1 cellular context compared by ENCODE assay signal in the genomic region with DNA sequence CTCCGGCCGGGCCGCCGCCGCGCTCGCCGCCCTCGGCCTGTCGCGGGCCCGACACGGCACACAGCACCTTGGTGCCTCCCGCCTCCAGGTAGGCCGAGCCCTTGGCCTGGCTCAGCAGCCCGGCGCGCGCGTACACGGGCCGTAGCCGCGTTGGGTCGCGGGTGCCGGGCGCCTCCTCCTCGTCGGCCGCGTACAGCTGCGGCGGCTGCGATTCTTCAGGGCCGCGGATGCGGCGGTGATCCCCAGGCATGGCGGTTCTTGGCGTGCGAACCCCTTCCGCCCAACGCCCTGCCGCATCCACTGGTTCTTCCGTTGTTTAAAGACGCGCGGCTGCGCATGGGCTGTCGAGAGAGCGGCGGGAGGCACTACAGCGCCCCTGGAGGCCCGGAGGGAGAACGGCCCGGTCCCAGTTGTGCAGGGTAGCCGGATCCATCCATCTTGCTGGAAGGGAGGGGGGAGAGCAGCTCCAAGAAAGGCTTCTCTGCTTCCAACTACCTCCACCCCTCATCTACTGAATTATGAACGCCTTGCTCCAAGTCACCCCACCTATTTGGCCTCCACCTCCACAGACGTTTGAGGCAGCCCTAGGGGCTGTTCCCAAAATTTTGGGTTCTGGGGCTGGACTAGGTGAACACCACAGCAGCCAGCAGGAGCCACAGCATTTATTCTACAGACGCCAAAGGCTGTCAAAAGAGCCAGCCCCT.
TF ChIP-seq lines count a peak whose summit lies in the region.

A gene (minus strand): TSS at position 290 of the 704 bp plus-strand sequence. CDS start 40 bp downstream, at position 250.

TF ChIP-seq in K562, 482 proteins besides CTCF, POLR2A, EP300 and RAD21 (continued from another document and continues in another):
- TF ChIP-seq TSC22D4 (tag; IDR thresholded peaks at IDR 0.05): no peak
- TF ChIP-seq, protein P1, sequence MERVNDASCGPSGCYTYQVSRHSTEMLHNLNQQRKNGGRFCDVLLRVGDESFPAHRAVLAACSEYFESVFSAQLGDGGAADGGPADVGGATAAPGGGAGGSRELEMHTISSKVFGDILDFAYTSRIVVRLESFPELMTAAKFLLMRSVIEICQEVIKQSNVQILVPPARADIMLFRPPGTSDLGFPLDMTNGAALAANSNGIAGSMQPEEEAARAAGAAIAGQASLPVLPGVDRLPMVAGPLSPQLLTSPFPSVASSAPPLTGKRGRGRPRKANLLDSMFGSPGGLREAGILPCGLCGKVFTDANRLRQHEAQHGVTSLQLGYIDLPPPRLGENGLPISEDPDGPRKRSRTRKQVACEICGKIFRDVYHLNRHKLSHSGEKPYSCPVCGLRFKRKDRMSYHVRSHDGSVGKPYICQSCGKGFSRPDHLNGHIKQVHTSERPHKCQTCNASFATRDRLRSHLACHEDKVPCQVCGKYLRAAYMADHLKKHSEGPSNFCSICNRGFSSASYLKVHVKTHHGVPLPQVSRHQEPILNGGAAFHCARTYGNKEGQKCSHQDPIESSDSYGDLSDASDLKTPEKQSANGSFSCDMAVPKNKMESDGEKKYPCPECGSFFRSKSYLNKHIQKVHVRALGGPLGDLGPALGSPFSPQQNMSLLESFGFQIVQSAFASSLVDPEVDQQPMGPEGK (CRISPR knock-in tag; IDR thresholded peaks at IDR 0.05; ENCODE audit: borderline replicate concordance): 0 out of 2 replicates have a peak, but pooled peaks have one; percentile 71
- TF ChIP-seq, protein P2, sequence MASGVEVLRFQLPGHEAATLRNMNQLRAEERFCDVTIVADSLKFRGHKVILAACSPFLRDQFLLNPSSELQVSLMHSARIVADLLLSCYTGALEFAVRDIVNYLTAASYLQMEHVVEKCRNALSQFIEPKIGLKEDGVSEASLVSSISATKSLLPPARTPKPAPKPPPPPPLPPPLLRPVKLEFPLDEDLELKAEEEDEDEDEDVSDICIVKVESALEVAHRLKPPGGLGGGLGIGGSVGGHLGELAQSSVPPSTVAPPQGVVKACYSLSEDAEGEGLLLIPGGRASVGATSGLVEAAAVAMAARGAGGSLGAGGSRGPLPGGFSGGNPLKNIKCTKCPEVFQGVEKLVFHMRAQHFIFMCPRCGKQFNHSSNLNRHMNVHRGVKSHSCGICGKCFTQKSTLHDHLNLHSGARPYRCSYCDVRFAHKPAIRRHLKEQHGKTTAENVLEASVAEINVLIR (CRISPR knock-in tag; IDR thresholded peaks at IDR 0.05): 0 out of 2 replicates have a peak, but pooled peaks have one; percentile 9
- peak; percentile 68 for TF ChIP-seq L3MBTL2 (IDR thresholded peaks at IDR 0.05)
- peak; percentile 91 for TF ChIP-seq FIP1L1 (IDR thresholded peaks at IDR 0.05; ENCODE audit: low read depth, low read length, poor library complexity, severe bottlenecking)
- TF ChIP-seq GABPA (tag; conservative IDR thresholded peaks at IDR 0.05; ENCODE audit: low read depth): peak; percentile 90
- TF ChIP-seq PHTF2 (CRISPR knock-in tag; IDR thresholded peaks at IDR 0.05): peak; percentile 85; the same call in 1 of the 2 replicates
- TF ChIP-seq, protein P3, sequence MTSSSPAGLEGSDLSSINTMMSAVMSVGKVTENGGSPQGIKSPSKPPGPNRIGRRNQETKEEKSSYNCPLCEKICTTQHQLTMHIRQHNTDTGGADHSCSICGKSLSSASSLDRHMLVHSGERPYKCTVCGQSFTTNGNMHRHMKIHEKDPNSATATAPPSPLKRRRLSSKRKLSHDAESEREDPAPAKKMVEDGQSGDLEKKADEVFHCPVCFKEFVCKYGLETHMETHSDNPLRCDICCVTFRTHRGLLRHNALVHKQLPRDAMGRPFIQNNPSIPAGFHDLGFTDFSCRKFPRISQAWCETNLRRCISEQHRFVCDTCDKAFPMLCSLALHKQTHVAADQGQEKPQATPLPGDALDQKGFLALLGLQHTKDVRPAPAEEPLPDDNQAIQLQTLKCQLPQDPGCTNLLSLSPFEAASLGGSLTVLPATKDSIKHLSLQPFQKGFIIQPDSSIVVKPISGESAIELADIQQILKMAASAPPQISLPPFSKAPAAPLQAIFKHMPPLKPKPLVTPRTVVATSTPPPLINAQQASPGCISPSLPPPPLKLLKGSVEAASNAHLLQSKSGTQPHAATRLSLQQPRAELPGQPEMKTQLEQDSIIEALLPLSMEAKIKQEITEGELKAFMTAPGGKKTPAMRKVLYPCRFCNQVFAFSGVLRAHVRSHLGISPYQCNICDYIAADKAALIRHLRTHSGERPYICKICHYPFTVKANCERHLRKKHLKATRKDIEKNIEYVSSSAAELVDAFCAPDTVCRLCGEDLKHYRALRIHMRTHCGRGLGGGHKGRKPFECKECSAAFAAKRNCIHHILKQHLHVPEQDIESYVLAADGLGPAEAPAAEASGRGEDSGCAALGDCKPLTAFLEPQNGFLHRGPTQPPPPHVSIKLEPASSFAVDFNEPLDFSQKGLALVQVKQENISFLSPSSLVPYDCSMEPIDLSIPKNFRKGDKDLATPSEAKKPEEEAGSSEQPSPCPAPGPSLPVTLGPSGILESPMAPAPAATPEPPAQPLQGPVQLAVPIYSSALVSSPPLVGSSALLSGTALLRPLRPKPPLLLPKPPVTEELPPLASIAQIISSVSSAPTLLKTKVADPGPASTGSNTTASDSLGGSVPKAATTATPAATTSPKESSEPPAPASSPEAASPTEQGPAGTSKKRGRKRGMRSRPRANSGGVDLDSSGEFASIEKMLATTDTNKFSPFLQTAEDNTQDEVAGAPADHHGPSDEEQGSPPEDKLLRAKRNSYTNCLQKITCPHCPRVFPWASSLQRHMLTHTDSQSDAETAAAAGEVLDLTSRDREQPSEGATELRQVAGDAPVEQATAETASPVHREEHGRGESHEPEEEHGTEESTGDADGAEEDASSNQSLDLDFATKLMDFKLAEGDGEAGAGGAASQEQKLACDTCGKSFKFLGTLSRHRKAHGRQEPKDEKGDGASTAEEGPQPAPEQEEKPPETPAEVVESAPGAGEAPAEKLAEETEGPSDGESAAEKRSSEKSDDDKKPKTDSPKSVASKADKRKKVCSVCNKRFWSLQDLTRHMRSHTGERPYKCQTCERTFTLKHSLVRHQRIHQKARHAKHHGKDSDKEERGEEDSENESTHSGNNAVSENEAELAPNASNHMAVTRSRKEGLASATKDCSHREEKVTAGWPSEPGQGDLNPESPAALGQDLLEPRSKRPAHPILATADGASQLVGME (CRISPR knock-in tag; IDR thresholded peaks at IDR 0.05): peak; percentile 90
- TF ChIP-seq NR2C1 (IDR thresholded peaks at IDR 0.05): no peak
- 0 out of 2 replicates have a peak, but pooled peaks have one; percentile 15 for TF ChIP-seq NR2C1 (tag; IDR thresholded peaks at IDR 0.05)
- TF ChIP-seq, protein P4, sequence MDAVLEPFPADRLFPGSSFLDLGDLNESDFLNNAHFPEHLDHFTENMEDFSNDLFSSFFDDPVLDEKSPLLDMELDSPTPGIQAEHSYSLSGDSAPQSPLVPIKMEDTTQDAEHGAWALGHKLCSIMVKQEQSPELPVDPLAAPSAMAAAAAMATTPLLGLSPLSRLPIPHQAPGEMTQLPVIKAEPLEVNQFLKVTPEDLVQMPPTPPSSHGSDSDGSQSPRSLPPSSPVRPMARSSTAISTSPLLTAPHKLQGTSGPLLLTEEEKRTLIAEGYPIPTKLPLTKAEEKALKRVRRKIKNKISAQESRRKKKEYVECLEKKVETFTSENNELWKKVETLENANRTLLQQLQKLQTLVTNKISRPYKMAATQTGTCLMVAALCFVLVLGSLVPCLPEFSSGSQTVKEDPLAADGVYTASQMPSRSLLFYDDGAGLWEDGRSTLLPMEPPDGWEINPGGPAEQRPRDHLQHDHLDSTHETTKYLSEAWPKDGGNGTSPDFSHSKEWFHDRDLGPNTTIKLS (IDR thresholded peaks at IDR 0.05; ENCODE audit: borderline replicate concordance, low read depth): 0 out of 2 replicates have a peak, but pooled peaks have one; percentile 23
- no peak for TF ChIP-seq KDM1A (IDR thresholded peaks at IDR 0.05)
- peak; percentile 88 for TF ChIP-seq PML (IDR thresholded peaks at IDR 0.05; ENCODE audit: low read length)
- TF ChIP-seq, protein P5, sequence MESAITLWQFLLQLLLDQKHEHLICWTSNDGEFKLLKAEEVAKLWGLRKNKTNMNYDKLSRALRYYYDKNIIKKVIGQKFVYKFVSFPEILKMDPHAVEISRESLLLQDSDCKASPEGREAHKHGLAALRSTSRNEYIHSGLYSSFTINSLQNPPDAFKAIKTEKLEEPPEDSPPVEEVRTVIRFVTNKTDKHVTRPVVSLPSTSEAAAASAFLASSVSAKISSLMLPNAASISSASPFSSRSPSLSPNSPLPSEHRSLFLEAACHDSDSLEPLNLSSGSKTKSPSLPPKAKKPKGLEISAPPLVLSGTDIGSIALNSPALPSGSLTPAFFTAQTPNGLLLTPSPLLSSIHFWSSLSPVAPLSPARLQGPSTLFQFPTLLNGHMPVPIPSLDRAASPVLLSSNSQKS (CRISPR knock-in tag; IDR thresholded peaks at IDR 0.05): no peak
- TF ChIP-seq, protein P6, sequence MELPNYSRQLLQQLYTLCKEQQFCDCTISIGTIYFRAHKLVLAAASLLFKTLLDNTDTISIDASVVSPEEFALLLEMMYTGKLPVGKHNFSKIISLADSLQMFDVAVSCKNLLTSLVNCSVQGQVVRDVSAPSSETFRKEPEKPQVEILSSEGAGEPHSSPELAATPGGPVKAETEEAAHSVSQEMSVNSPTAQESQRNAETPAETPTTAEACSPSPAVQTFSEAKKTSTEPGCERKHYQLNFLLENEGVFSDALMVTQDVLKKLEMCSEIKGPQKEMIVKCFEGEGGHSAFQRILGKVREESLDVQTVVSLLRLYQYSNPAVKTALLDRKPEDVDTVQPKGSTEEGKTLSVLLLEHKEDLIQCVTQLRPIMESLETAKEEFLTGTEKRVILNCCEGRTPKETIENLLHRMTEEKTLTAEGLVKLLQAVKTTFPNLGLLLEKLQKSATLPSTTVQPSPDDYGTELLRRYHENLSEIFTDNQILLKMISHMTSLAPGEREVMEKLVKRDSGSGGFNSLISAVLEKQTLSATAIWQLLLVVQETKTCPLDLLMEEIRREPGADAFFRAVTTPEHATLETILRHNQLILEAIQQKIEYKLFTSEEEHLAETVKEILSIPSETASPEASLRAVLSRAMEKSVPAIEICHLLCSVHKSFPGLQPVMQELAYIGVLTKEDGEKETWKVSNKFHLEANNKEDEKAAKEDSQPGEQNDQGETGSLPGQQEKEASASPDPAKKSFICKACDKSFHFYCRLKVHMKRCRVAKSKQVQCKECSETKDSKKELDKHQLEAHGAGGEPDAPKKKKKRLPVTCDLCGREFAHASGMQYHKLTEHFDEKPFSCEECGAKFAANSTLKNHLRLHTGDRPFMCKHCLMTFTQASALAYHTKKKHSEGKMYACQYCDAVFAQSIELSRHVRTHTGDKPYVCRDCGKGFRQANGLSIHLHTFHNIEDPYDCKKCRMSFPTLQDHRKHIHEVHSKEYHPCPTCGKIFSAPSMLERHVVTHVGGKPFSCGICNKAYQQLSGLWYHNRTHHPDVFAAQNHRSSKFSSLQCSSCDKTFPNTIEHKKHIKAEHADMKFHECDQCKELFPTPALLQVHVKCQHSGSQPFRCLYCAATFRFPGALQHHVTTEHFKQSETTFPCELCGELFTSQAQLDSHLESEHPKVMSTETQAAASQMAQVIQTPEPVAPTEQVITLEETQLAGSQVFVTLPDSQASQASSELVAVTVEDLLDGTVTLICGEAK (IDR thresholded peaks at IDR 0.05): peak; percentile 84
- TF ChIP-seq, protein P6 (CRISPR knock-in tag; IDR thresholded peaks at IDR 0.05): no peak
- peak; percentile 98 for TF ChIP-seq ZNF830 (CRISPR knock-in tag; IDR thresholded peaks at IDR 0.05)
- TF ChIP-seq, protein P7, sequence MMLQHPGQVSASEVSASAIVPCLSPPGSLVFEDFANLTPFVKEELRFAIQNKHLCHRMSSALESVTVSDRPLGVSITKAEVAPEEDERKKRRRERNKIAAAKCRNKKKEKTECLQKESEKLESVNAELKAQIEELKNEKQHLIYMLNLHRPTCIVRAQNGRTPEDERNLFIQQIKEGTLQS (IDR thresholded peaks at IDR 0.05): no peak
- TF ChIP-seq, protein P7 (CRISPR knock-in tag; conservative IDR thresholded peaks at IDR 0.05): no peak
- TF ChIP-seq ZNF695 (CRISPR knock-in tag; IDR thresholded peaks at IDR 0.05): no peak
- TF ChIP-seq FOXK2 (conservative IDR thresholded peaks at IDR 0.05 in 1 of 2, IDR thresholded peaks at IDR 0.05 in 1 of 2; ENCODE audit: low read depth in 2 of 2): peak; percentile 52 to 96; a peak in 3 of 4 replicates
- 0 out of 2 replicates have a peak, but pooled peaks have one; percentile 75 for TF ChIP-seq ZFPM2 (CRISPR knock-in tag; IDR thresholded peaks at IDR 0.05)
- peak; percentile 17; the same call in 1 of the 2 replicates for TF ChIP-seq TCF7 (IDR thresholded peaks at IDR 0.05; ENCODE audit: borderline replicate concordance)
- 0 out of 2 replicates have a peak, but pooled peaks have one; percentile 15 for TF ChIP-seq ZNF76 (CRISPR knock-in tag; IDR thresholded peaks at IDR 0.05; ENCODE audit: borderline replicate concordance)
- no peak for TF ChIP-seq NCOA6 (IDR thresholded peaks at IDR 0.05)
- TF ChIP-seq RBFOX2 (IDR thresholded peaks at IDR 0.05; ENCODE audit: low read depth, low read length): peak; percentile 89
- TF ChIP-seq POLR2AphosphoS2 (IDR thresholded peaks at IDR 0.05; ENCODE audit: low read length): peak; percentile 100
- TF ChIP-seq MYBL2 (IDR thresholded peaks at IDR 0.05; ENCODE audit: low read depth): peak; percentile 74
- TF ChIP-seq MYBL2 (CRISPR knock-in tag; IDR thresholded peaks at IDR 0.05; ENCODE audit: borderline replicate concordance): no peak
- TF ChIP-seq BDP1 (IDR thresholded peaks at IDR 0.05; ENCODE audit: insufficient read depth, insufficient read length): no peak
- TF ChIP-seq CXXC5 (CRISPR knock-in tag; IDR thresholded peaks at IDR 0.05): peak; percentile 91
- peak; percentile 97 for TF ChIP-seq ATF7 (IDR thresholded peaks at IDR 0.05)
- no peak for TF ChIP-seq ATF1 (CRISPR knock-in tag; IDR thresholded peaks at IDR 0.05)
- TF ChIP-seq ATF1 (tag; IDR thresholded peaks at IDR 0.05): peak; percentile 54
- no peak for TF ChIP-seq MAFK (IDR thresholded peaks at IDR 0.05; ENCODE audit: low read length)
